ENCODE assay signal across 19 cellular contexts in genomic region chr3:105394177-105394576, GRCh38. TPM values are rescaled to one million over a fixed set of nuclear protein-coding genes. Genes with fewer than 3 reads are reported as not detected.
DNase-seq lines count a peak whose midpoint lies in the region; ATAC-seq, FAIRE-seq and TF ChIP-seq lines count a peak whose summit lies in the region.
"Had no signal": no experiment of that assay in that cellular context is flagged by ENCODE, and none has a peak within 500 bp of the region (broad histone marks: within the 10 kb centered on the region; RNA-seq: fewer than 3 reads in every experiment).

No MANE protein-coding gene starts in this region.

- no peak for ATAC-seq in GM18517 (IDR thresholded peaks at IDR 0.05; ENCODE audit: unreplicated experiment)
- ATAC-seq: Right ventricle myocardium inferior had no signal

- H3K4me2 ChIP-seq in hepatocyte, result no peak overlapping the region
- peak overlapping the region; percentile 77 for H3K4me2 ChIP-seq in smooth muscle cell

- H3K9ac ChIP-seq in smooth muscle cell (ENCODE audit: low read depth), result peak overlapping the region; percentile 82

- H3K27me3 ChIP-seq in hepatocyte, result no peaks in the 10 kb centered on the region
- no peaks in the 10 kb centered on the region for H3K27me3 ChIP-seq in smooth muscle cell (ENCODE audit: low read depth)
- no peaks in the 10 kb centered on the region for H3K27me3 ChIP-seq in Peyer's patch

- in situ Hi-C loops in astrocyte of the spinal cord (cut with HindIII; ENCODE audit: low sequenced_read_pairs), result no loop called here

- TF ChIP-seq CTCF in astrocyte of the spinal cord (IDR thresholded peaks at IDR 0.05; ENCODE audit: low read depth, low read length), result no peak
- no peak for TF ChIP-seq CTCF in hepatocyte (IDR thresholded peaks at IDR 0.05; ENCODE audit: poor library complexity)
- no peak for TF ChIP-seq CTCF in smooth muscle cell (IDR thresholded peaks at IDR 0.05; ENCODE audit: borderline replicate concordance, insufficient read depth, poor library complexity, severe bottlenecking)
- TF ChIP-seq CTCF in Peyer's patch (IDR thresholded peaks at IDR 0.05), result no peak

- H3K4me3 ChIP-seq in astrocyte of the spinal cord (ENCODE audit: low read depth, low read length), result no peak overlapping the region
- no peak overlapping the region for H3K4me3 ChIP-seq in hepatocyte
- peak overlapping the region; percentile 2 for H3K4me3 ChIP-seq in smooth muscle cell
- H3K4me3 ChIP-seq in Peyer's patch, result no peak overlapping the region
- H3K4me3 ChIP-seq: skin epidermis had no signal

- DNase-seq in HTR-8/SVneo (ENCODE audit: insufficient read length, low spot score) (no peak), astrocyte of the spinal cord (ENCODE audit: low read depth, low spot score) (peak; percentile 83), hepatocyte (ENCODE audit: low spot score) (peak; percentile 12), smooth muscle cell (lab: John Stamatoyannopoulos, UW; ENCODE audit: unreplicated experiment) (no peak), Peyer's patch (no peak), NCI-H446 treated with DMSO at 0.1 percent for 48 hours (lab: John Stamatoyannopoulos, UW) (no peak)
- DNase-seq: activated CD4-positive, alpha-beta T cell treated with anti-CD3 and anti-CD28 coated beads, Interleukin-2, amount 50 U/mL, for 4 hours; activated naive CD4-positive, alpha-beta T cell; anterior cingulate cortex; COR-L47; cortex of kidney; erythroblast; NCI-H1930; posterior cingulate gyrus; stimulated activated CD4-positive, alpha-beta T cell treated with anti-CD3 and anti-CD28 coated beads, Interleukin-4, amount 100 ng/mL, for 24 hours; substantia nigra had no signal

- no peak overlapping the region for H3K27ac ChIP-seq in hepatocyte
- peak overlapping the region; percentile 99 for H3K27ac ChIP-seq in smooth muscle cell (ENCODE audit: low read depth)
- no peak overlapping the region for H3K27ac ChIP-seq in Peyer's patch
- H3K27ac ChIP-seq: skin epidermis had no signal

- H3K36me3 ChIP-seq in hepatocyte (replicated peaks; ENCODE audit: insufficient read depth, low read depth), result no peaks in the 10 kb centered on the region
- H3K36me3 ChIP-seq in smooth muscle cell (ENCODE audit: low read depth), result peaks cover 4% of the 10 kb centered on the region
- no peaks in the 10 kb centered on the region for H3K36me3 ChIP-seq in Peyer's patch

- H4K20me1 ChIP-seq in hepatocyte (ENCODE audit: insufficient read depth, poor library complexity, severe bottlenecking) (no peaks in the 10 kb centered on the region), smooth muscle cell (ENCODE audit: low read depth) (no peaks in the 10 kb centered on the region)

- FAIRE-seq in HTR-8/SVneo (lab: Jason Lieb, UNC), result peak; percentile 80

- H3K4me1 ChIP-seq in hepatocyte (ENCODE audit: insufficient read depth), result no peaks in the 10 kb centered on the region
- peaks cover 16% of the 10 kb centered on the region for H3K4me1 ChIP-seq in smooth muscle cell (ENCODE audit: low read depth)
- H3K4me1 ChIP-seq in Peyer's patch, result no peaks in the 10 kb centered on the region

- H2AFZ ChIP-seq in hepatocyte, result no peak overlapping the region
- peak overlapping the region; percentile 22 for H2AFZ ChIP-seq in smooth muscle cell (ENCODE audit: low read depth)

- H3K9me2 ChIP-seq in hepatocyte (replicated peaks; ENCODE audit: insufficient read depth), result no peaks in the 10 kb centered on the region

- H3K79me2 ChIP-seq in hepatocyte (peaks cover 78% of the 10 kb centered on the region), smooth muscle cell (ENCODE audit: low read depth) (peaks cover 92% of the 10 kb centered on the region)

- TF ChIP-seq POLR2A in Peyer's patch (IDR thresholded peaks at IDR 0.05), result no peak

- WGBS in hepatocyte (ENCODE audit: low lambda C conversion rate, missing lambda C conversion rate), result 79% methylated on average over 7 of the region's 7 CpGs
- 12% methylated on average over 7 of the region's 7 CpGs for WGBS in smooth muscle cell (ENCODE audit: low lambda C conversion rate)

- H3F3A ChIP-seq in smooth muscle cell (ENCODE audit: low read depth), result peaks cover 33% of the 10 kb centered on the region

- H3K9me3 ChIP-seq in hepatocyte (ENCODE audit: low read depth), result no peaks in the 10 kb centered on the region
- peaks cover 11% of the 10 kb centered on the region for H3K9me3 ChIP-seq in smooth muscle cell (replicated peaks; ENCODE audit: low read depth)
- H3K9me3 ChIP-seq in Peyer's patch, result peaks cover 0 to 7% (median 0%) of the 10 kb centered on the region in 4 donors

RNA-seq across cellular contexts. Expression of gene ALCAM, which starts 27.5 kb away (rescaled TPM):
- 132 and 134 TPM in 2 replicates for total RNA-seq in hepatocyte
- polyA plus RNA-seq in hepatocyte, result 55.9 and 58.0 TPM in 2 replicates
- total RNA-seq in smooth muscle cell, result 314 and 372 TPM in 2 replicates
- 92.7 and 110 TPM in 2 replicates for polyA plus RNA-seq in smooth muscle cell
- total RNA-seq in Peyer's patch, result 10 to 100 TPM; 18.6 to 43.7 (median 21.2) TPM

Comparison
In these comparisons a context has a peak if more than half of its experiments do, and no peak if none do; other contexts are left out.
1. DNase-seq: peak in astrocyte of the spinal cord (single experiment) and hepatocyte (single experiment); none in HTR-8/SVneo (single experiment), smooth muscle cell (single experiment), Peyer's patch (0 of 3) and NCI-H446 treated with DMSO at 0.1 percent for 48 hours (single experiment).